Comparison of ENCODE assay signal across 9 cellular contexts in genomic region chr10:117005454-117006055, GRCh38. TPM values are rescaled to one million over a fixed set of nuclear protein-coding genes. Genes with fewer than 3 reads are reported as not detected.
A peak's percentile ranks its signal among the peaks of the same experiment; 100 is the strongest.
DNase-seq lines count a peak whose midpoint lies in the region; ATAC-seq and TF ChIP-seq lines count a peak whose summit lies in the region.
"Had no signal": no experiment of that assay in that cellular context is flagged by ENCODE, and none has a peak within 500 bp of the region (broad histone marks: within the 10 kb centered on the region; RNA-seq: fewer than 3 reads in every experiment).

No MANE protein-coding gene starts in this region.

- WGBS in right lobe of liver (ENCODE audit: insufficient coverage, low coverage, low lambda C conversion rate, missing lambda C conversion rate), result 17% methylated on average over 3 of the region's 28 CpGs

- H3K9me3 ChIP-seq in right lobe of liver (no peaks in the 10 kb centered on the region), tibial artery (no peaks in the 10 kb centered on the region)

- H3K9me3 Mint-ChIP-seq in activated T-helper 2 cell treated with anti-CD3 and anti-CD28 coated beads, Interferon-gamma antibody, Interleukin-2, Interleukin-4, amounts not matched to agents 10 μg/mL and 5 μg/mL and 100 μg/mL, durations not matched to agents 14 hours and 24 hours and 36 hours, result no peaks in the 10 kb centered on the region

- peaks cover 0 to 45% (median 4%) of the 10 kb centered on the region in 4 donors for H3K4me1 ChIP-seq in right lobe of liver
- H3K4me1 ChIP-seq in tibial artery, result peaks cover 0 to 13% (median 5%) of the 10 kb centered on the region in 4 donors

- no peak overlapping the region for H3K4me3 Mint-ChIP-seq in activated T-helper 2 cell treated with anti-CD3 and anti-CD28 coated beads, Interferon-gamma antibody, Interleukin-2, Interleukin-4, amounts not matched to agents 10 μg/mL and 5 μg/mL and 100 μg/mL, durations not matched to agents 14 hours and 24 hours and 36 hours (ENCODE audit: low read depth)

- TF ChIP-seq CTCF in right lobe of liver (IDR thresholded peaks at IDR 0.05) (no peak), tibial artery (IDR thresholded peaks at IDR 0.05) (no peak)

- TF ChIP-seq POLR2A in right lobe of liver (IDR thresholded peaks at IDR 0.05), result no peak

- H3K27me3 Mint-ChIP-seq in activated T-helper 2 cell treated with anti-CD3 and anti-CD28 coated beads, Interferon-gamma antibody, Interleukin-2, Interleukin-4, amounts not matched to agents 10 μg/mL and 5 μg/mL and 100 μg/mL, durations not matched to agents 14 hours and 24 hours and 36 hours (ENCODE audit: low read depth), result peaks cover 26% of the 10 kb centered on the region

- H3K4me3 ChIP-seq in right lobe of liver (peak overlapping the region; percentile 74 to 77 (median 77)), tibial artery (peak overlapping the region; percentile 73 to 79)

- no peaks in the 10 kb centered on the region for H3K27me3 ChIP-seq in right lobe of liver
- H3K27me3 ChIP-seq in tibial artery, result no peaks in the 10 kb centered on the region

- H3K36me3 ChIP-seq in right lobe of liver (no peaks in the 10 kb centered on the region), tibial artery (no peaks in the 10 kb centered on the region)

- H3K27ac ChIP-seq in right lobe of liver (peak overlapping the region; percentile 92 to 96 (median 94)), tibial artery (peak overlapping the region; percentile 58 to 66)

- intact Hi-C loops in right lobe of liver (cut with DNase I) (no loop called here), tibial artery (cut with DNase I; ENCODE audit: low total_unique reads) (no loop called here)
- intact Hi-C loops in activated T-helper 2 cell treated with anti-CD3 and anti-CD28 coated beads, Interferon-gamma antibody, Interleukin-2, Interleukin-4, amounts not matched to agents 10 μg/mL and 5 μg/mL and 100 μg/mL, durations not matched to agents 14 hours and 24 hours and 36 hours (cut with micrococcal nuclease), result no loop called here

- DNase-seq in NCI-H2081 (lab: John Stamatoyannopoulos, UW), result peak; percentile 65 to 75
- DNase-seq in NCI-H2081 treated with DMSO at 0.1 percent for 48 hours (lab: John Stamatoyannopoulos, UW), result no peak
- peak; percentile 27 for DNase-seq in NCI-H460 (ENCODE audit: extremely low read depth, low read depth)
- peak; percentile 29 for DNase-seq in cerebellar cortex (ENCODE audit: low spot score)
- peak; percentile 72 to 90 (median 89) for DNase-seq in right lobe of liver
- DNase-seq in tibial artery, result no peak
- DNase-seq in Kasumi-1 (lab: John Stamatoyannopoulos, UW), result no peak
- no peak for DNase-seq in activated T-helper 2 cell treated with anti-CD3 and anti-CD28 coated beads, Interferon-gamma antibody, Interleukin-2, Interleukin-4, amounts not matched to agents 10 μg/mL and 5 μg/mL and 100 μg/mL, durations not matched to agents 14 hours and 24 hours and 36 hours (ENCODE audit: low spot score)
- DNase-seq: DND-41 had no signal

- no peaks in the 10 kb centered on the region for H3K4me1 Mint-ChIP-seq in activated T-helper 2 cell treated with anti-CD3 and anti-CD28 coated beads, Interferon-gamma antibody, Interleukin-2, Interleukin-4, amounts not matched to agents 10 μg/mL and 5 μg/mL and 100 μg/mL, durations not matched to agents 14 hours and 24 hours and 36 hours (ENCODE audit: low read depth)

- ATAC-seq in right lobe of liver, result peak; percentile 63 to 79 (median 70)

- no peak overlapping the region for H3K27ac Mint-ChIP-seq in activated T-helper 2 cell treated with anti-CD3 and anti-CD28 coated beads, Interferon-gamma antibody, Interleukin-2, Interleukin-4, amounts not matched to agents 10 μg/mL and 5 μg/mL and 100 μg/mL, durations not matched to agents 14 hours and 24 hours and 36 hours

- no peaks in the 10 kb centered on the region for H3K36me3 Mint-ChIP-seq in activated T-helper 2 cell treated with anti-CD3 and anti-CD28 coated beads, Interferon-gamma antibody, Interleukin-2, Interleukin-4, amounts not matched to agents 10 μg/mL and 5 μg/mL and 100 μg/mL, durations not matched to agents 14 hours and 24 hours and 36 hours (ENCODE audit: low read depth)

RNA-seq across cellular contexts. Expression of gene SHTN1, which starts 0.6 kb away (rescaled TPM):
- 24.6 and 27.6 TPM in 2 replicates for total RNA-seq in NCI-H460 (2014; rRNA removed; shearing (Covaris generic))
- polyA plus RNA-seq in NCI-H460 (2014; cell fraction: nucleus; rRNA removed), result 47.1 and 67.0 TPM in 2 replicates
- total RNA-seq in right lobe of liver, result 10 to 100 TPM; 28.5 to 42.9 (median 31.7) TPM
- not detected in 2 replicates for total RNA-seq in activated T-helper 2 cell treated with anti-CD3 and anti-CD28 coated beads, Interferon-gamma antibody, Interleukin-2, Interleukin-4, amounts not matched to agents 10 μg/mL and 5 μg/mL and 100 μg/mL, durations not matched to agents 14 hours and 24 hours and 36 hours

Comparison
In these comparisons a context has a peak if more than half of its experiments do, and no peak if none do; other contexts are left out.
1. DNase-seq: peak in NCI-H2081 (2 of 2), NCI-H460 (single experiment), cerebellar cortex (single experiment) and right lobe of liver (3 of 3); none in NCI-H2081 treated with DMSO at 0.1 percent for 48 hours (single experiment), tibial artery (0 of 2), Kasumi-1 (0 of 2) and activated T-helper 2 cell treated with anti-CD3 and anti-CD28 coated beads, Interferon-gamma antibody, Interleukin-2, Interleukin-4, amounts not matched to agents 10 μg/mL and 5 μg/mL and 100 μg/mL, durations not matched to agents 14 hours and 24 hours and 36 hours (single experiment).
2. RNA of gene SHTN1, which starts 0.6 kb away (total RNA-seq): 28.5 to 42.9 TPM in right lobe of liver and 24.6 to 27.6 TPM in NCI-H460; not detected in activated T-helper 2 cell treated with anti-CD3 and anti-CD28 coated beads, Interferon-gamma antibody, Interleukin-2, Interleukin-4, amounts not matched to agents 10 μg/mL and 5 μg/mL and 100 μg/mL, durations not matched to agents 14 hours and 24 hours and 36 hours; every median in the first group is over 10 times any median in the second.